ENCODE assay signal across 8 cellular contexts in genomic region chr6:139373928-139374356, GRCh38. TPM values are rescaled to one million over a fixed set of nuclear protein-coding genes. Genes with fewer than 3 reads are reported as not detected.
DNase-seq lines count a peak whose midpoint lies in the region; FAIRE-seq and TF ChIP-seq lines count a peak whose summit lies in the region.

No MANE protein-coding gene starts in this region.

- no peaks in the 10 kb centered on the region for H3K27me3 ChIP-seq in SJCRH30
- H3K27me3 ChIP-seq in ovary = no peaks in the 10 kb centered on the region

- WGBS in ovary, 3 donors = 0 to 1% (median 0%) methylated on average over 24 to 25 of the region's 25 CpGs

- FAIRE-seq in H54 (lab: Jason Lieb, UNC) (no peak), D721Med (lab: Jason Lieb, UNC) (no peak)

- H3K36me3 ChIP-seq in SJCRH30 (peaks cover 20% of the 10 kb centered on the region), ovary (no peaks in the 10 kb centered on the region)

- TF ChIP-seq EP300 in ovary (IDR thresholded peaks at IDR 0.05) = no peak

- H3K27ac ChIP-seq in SJCRH30 = peak overlapping the region; percentile 93
- peak overlapping the region; percentile 93 to 95 for H3K27ac ChIP-seq in ovary

- H3K9me3 ChIP-seq in SJCRH30 (replicated peaks) (no peaks in the 10 kb centered on the region), ovary (peaks cover 0 to 5% of the 10 kb centered on the region in 2 donors)

- intact Hi-C loops in ovary (cut with DNase I) = loop anchor here (2.0 to 10.0 kb wide), 14 partner anchors 71 to 1091 kb away; no protein-coding TSS in a partner anchor

- TF ChIP-seq POLR2A in H54 (IDR thresholded peaks at IDR 0.05; ENCODE audit: low read depth, low read length) = peak; percentile 19; the same call in 1 of the 2 replicates
- TF ChIP-seq POLR2A in ovary (IDR thresholded peaks at IDR 0.05) = no peak

- peak overlapping the region; percentile 82 for H3K4me3 ChIP-seq in SJCRH30
- peak overlapping the region; percentile 97 for H3K4me3 ChIP-seq in fibroblast of mammary gland (ENCODE audit: control insufficient read depth, low read depth, low read length)
- H3K4me3 ChIP-seq in ovary = peak overlapping the region; percentile 96

- peaks cover 15% of the 10 kb centered on the region for H3K4me1 ChIP-seq in SJCRH30
- peaks cover 5% of the 10 kb centered on the region for H3K4me1 ChIP-seq in ovary (ENCODE audit: insufficient read depth)

- DNase-seq in GM04503 (ENCODE audit: low read depth) = peak; percentile 36
- no peak for DNase-seq in H54 (ENCODE audit: insufficient read length, low spot score)
- no peak for DNase-seq in SJCRH30
- DNase-seq in fibroblast of mammary gland (ENCODE audit: low read depth) = no peak
- DNase-seq in ovary = no peak
- no peak for DNase-seq in D721Med (ENCODE audit: insufficient read length, low spot score)
- no peak for DNase-seq in kidney tubule cell (ENCODE audit: low spot score)
- no peak for DNase-seq in NAMALWA (ENCODE audit: low spot score)

- TF ChIP-seq CTCF in fibroblast of mammary gland (conservative IDR thresholded peaks at IDR 0.05; ENCODE audit: control insufficient read depth, insufficient read depth, low read depth, low read length) (no peak), ovary (IDR thresholded peaks at IDR 0.05) (no peak), D721Med (IDR thresholded peaks at IDR 0.05; ENCODE audit: insufficient read depth, missing control alignments) (no peak)

RNA-seq across cellular contexts. Expression of gene CITED2, which starts 0.5 kb away (rescaled TPM):
- 23.6 and 24.6 TPM in 2 replicates for total RNA-seq in SJCRH30 (2014; rRNA removed; shearing (Covaris generic))
- total RNA-seq in ovary = 100 to 1,000 TPM; 164 to 350 (median 215) TPM
- 100 to 1,000 TPM; 304 to 329 TPM for polyA plus RNA-seq in ovary
